Comparison of ENCODE assay signal across 10 cellular contexts in genomic region chr11:63749624-63750023, GRCh38.
"Had no signal": no experiment of that assay in that cellular context is flagged by ENCODE, and none has a peak within 500 bp of the region (broad histone marks: within the 10 kb centered on the region; RNA-seq: fewer than 3 reads in every experiment).

No MANE protein-coding gene starts in this region.

- H3K27me3 Mint-ChIP-seq: IgD-negative memory B cell had no signal

- H3K27ac Mint-ChIP-seq: GM23338, HFFc6, IgD-negative memory B cell had no signal

- H3K4me2 ChIP-seq: GM23338 had no signal

- H3K4me3 Mint-ChIP-seq: GM23338, H9, HFFc6, IgD-negative memory B cell had no signal

- H3K27ac ChIP-seq: HL-60 had no signal

- DNase-seq: H9, HCEC 1CT, HFFc6, KG1 had no signal

- FAIRE-seq: H1, H54, HepG2 had no signal

- H3K4me3 ChIP-seq: GM23338 had no signal

- H2AFZ ChIP-seq: GM23338 had no signal

- H3K9me3 Mint-ChIP-seq: GM23338, H9, HFFc6, IgD-negative memory B cell had no signal

- ATAC-seq: GM23338, HepG2 had no signal
